ENCODE assay signal across 19 cellular contexts in genomic region chr6:13113376-13113775, GRCh38.
DNase-seq lines count a peak whose midpoint lies in the region; ATAC-seq and TF ChIP-seq lines count a peak whose summit lies in the region.
"Had no signal": no experiment of that assay in that cellular context is flagged by ENCODE, and none has a peak within 500 bp of the region (broad histone marks: within the 10 kb centered on the region; RNA-seq: fewer than 3 reads in every experiment).

No MANE protein-coding gene starts in this region.

- H3K27me3 ChIP-seq in GM23338 (ENCODE audit: insufficient read depth) (no peaks in the 10 kb centered on the region), PC-9 (ENCODE audit: insufficient read depth, low read depth) (peaks cover 29% of the 10 kb centered on the region; the same call in 1 of the 2 replicates)
- H3K27me3 ChIP-seq: BE2C had no signal

- no peak overlapping the region for H3K4me3 Mint-ChIP-seq in GM23338
- no peak overlapping the region for H3K4me3 Mint-ChIP-seq in nephron
- H3K4me3 Mint-ChIP-seq in type B pancreatic cell = peak overlapping the region; percentile 54
- H3K4me3 Mint-ChIP-seq: CD4-positive, CD25-positive, alpha-beta regulatory T cell; CD8-positive, alpha-beta memory T cell had no signal

- H3F3A ChIP-seq in GM23338 (replicated peaks; ENCODE audit: low read depth) (no peaks in the 10 kb centered on the region), PC-9 (ENCODE audit: insufficient read depth, low read depth) (no peaks in the 10 kb centered on the region)

- no TSS peak for BruUV-seq in PC-9 (replicated peaks; lab: Mats Ljungman, UMichigan)

- no peaks in the 10 kb centered on the region for H3K27me3 Mint-ChIP-seq in GM23338 (ENCODE audit: insufficient read depth, low read depth, poor library complexity)
- no peaks in the 10 kb centered on the region for H3K27me3 Mint-ChIP-seq in nephron (ENCODE audit: low read depth)
- no peaks in the 10 kb centered on the region for H3K27me3 Mint-ChIP-seq in type B pancreatic cell

- peaks cover 16% of the 10 kb centered on the region for H3K4me1 ChIP-seq in GM23338 (ENCODE audit: insufficient read depth)
- H3K4me1 ChIP-seq in PC-9 (replicated peaks; ENCODE audit: insufficient read depth) = no peaks in the 10 kb centered on the region
- H3K4me1 ChIP-seq: BE2C had no signal

- H3K79me2 ChIP-seq in GM23338 (replicated peaks; ENCODE audit: insufficient read depth) = no peaks in the 10 kb centered on the region
- no peaks in the 10 kb centered on the region for H3K79me2 ChIP-seq in PC-9 (ENCODE audit: low read depth)

- peak overlapping the region; percentile 17; the same call in 1 of the 2 replicates for H3K4me2 ChIP-seq in GM23338
- no peak overlapping the region for H3K4me2 ChIP-seq in PC-9

- ATAC-seq in GM23338 = no peak
- no peak for ATAC-seq in GM19467 (IDR thresholded peaks at IDR 0.05; ENCODE audit: unreplicated experiment)

- H3K27ac Mint-ChIP-seq in GM23338 (no peak overlapping the region), nephron (peak overlapping the region; percentile 73 to 93 (median 91)), type B pancreatic cell (peak overlapping the region; percentile 88)
- H3K27ac Mint-ChIP-seq: CD4-positive, CD25-positive, alpha-beta regulatory T cell; CD8-positive, alpha-beta memory T cell had no signal

- intact Hi-C loops in PC-9 (cut with micrococcal nuclease; ENCODE audit: unreplicated experiment) = no loop called here

- DNase-seq in GM23338 (ENCODE audit: low spot score) = no peak
- peak; percentile 11 for DNase-seq in SK-N-DZ (ENCODE audit: low spot score)
- DNase-seq in type B pancreatic cell (ENCODE audit: extremely low spot score, unreplicated experiment) = no peak
- no peak for DNase-seq in T1000 (lab: John Stamatoyannopoulos, UW)
- DNase-seq in PC-9 = no peak
- DNase-seq: ACHN; BE2C; C1 segment of cervical spinal cord; CD4-positive, CD25-positive, alpha-beta regulatory T cell; CD8-positive, alpha-beta memory T cell; COR-L47; DMS 273 treated with DMSO at 0.1 percent for 48 hours; DMS53; DND-41; GM23248; HCEC 1CT had no signal

- H3K9me3 Mint-ChIP-seq in GM23338 (peaks cover 15% of the 10 kb centered on the region; the same call in 2 of the 3 replicates), nephron (peaks cover 21% of the 10 kb centered on the region), type B pancreatic cell (peaks cover 10% of the 10 kb centered on the region)

- TF ChIP-seq CTCF in GM23338 (conservative IDR thresholded peaks at IDR 0.05; ENCODE audit: low read depth in 2 of 2) (no peak), nephron (IDR thresholded peaks at IDR 0.05; ENCODE audit: unreplicated experiment in 3 of 3) (no peak), type B pancreatic cell (conservative IDR thresholded peaks at IDR 0.05) (no peak), PC-9 (conservative IDR thresholded peaks at IDR 0.05) (no peak)

- H4K20me1 ChIP-seq in GM23338 (replicated peaks; ENCODE audit: insufficient read depth) = no peaks in the 10 kb centered on the region
- H4K20me1 ChIP-seq in PC-9 (ENCODE audit: insufficient read depth) = no peaks in the 10 kb centered on the region

- H3K4me3 ChIP-seq in GM23338 (no peak overlapping the region), PC-9 (no peak overlapping the region)
- H3K4me3 ChIP-seq: GM23248 had no signal

- H3K9me2 ChIP-seq in GM23338 (ENCODE audit: insufficient read depth) (no peaks in the 10 kb centered on the region), PC-9 (ENCODE audit: insufficient read depth) (no peaks in the 10 kb centered on the region)

- H3K36me3 Mint-ChIP-seq in GM23338 (ENCODE audit: low read depth) = peaks cover 8% of the 10 kb centered on the region; the same call in 2 of the 3 replicates
- H3K36me3 Mint-ChIP-seq in nephron (ENCODE audit: low read depth) = peaks cover 22% of the 10 kb centered on the region
- H3K36me3 Mint-ChIP-seq in type B pancreatic cell = no peaks in the 10 kb centered on the region
- H3K36me3 Mint-ChIP-seq: CD4-positive, CD25-positive, alpha-beta regulatory T cell had no signal

- H3K4me1 Mint-ChIP-seq in GM23338 = peaks cover 24% of the 10 kb centered on the region
- H3K4me1 Mint-ChIP-seq in nephron = peaks cover 35% of the 10 kb centered on the region
- peaks cover 19% of the 10 kb centered on the region for H3K4me1 Mint-ChIP-seq in type B pancreatic cell (ENCODE audit: unreplicated experiment)
- H3K4me1 Mint-ChIP-seq: CD4-positive, CD25-positive, alpha-beta regulatory T cell; CD8-positive, alpha-beta memory T cell had no signal

- H2AFZ ChIP-seq in GM23338 (no peak overlapping the region), PC-9 (no peak overlapping the region)
- H2AFZ ChIP-seq: GM23248 had no signal

- CTCF ChIA-PET in PC-9 (lab: Charles Lee) = no interaction called here

- no peaks in the 10 kb centered on the region for H3K9me3 ChIP-seq in PC-9 (ENCODE audit: insufficient read depth, low read depth)
- H3K9me3 ChIP-seq: BE2C had no signal

- H3K27ac ChIP-seq in GM23338 (ENCODE audit: low read depth) = no peak overlapping the region
- no peak overlapping the region for H3K27ac ChIP-seq in PC-9
- H3K27ac ChIP-seq: GM23248, HL-60 had no signal

- no peaks in the 10 kb centered on the region for H3K36me3 ChIP-seq in GM23338 (ENCODE audit: insufficient read depth)
- no peaks in the 10 kb centered on the region for H3K36me3 ChIP-seq in PC-9 (ENCODE audit: low read depth)
- H3K36me3 ChIP-seq: BE2C had no signal

- POLR2A ChIA-PET in PC-9 (lab: Charles Lee; ENCODE audit: unreplicated experiment) = no interaction called here

TF ChIP-seq in GM23338, 12 proteins besides CTCF, POLR2A, EP300 and RAD21 (continues in another document):
- no peak for TF ChIP-seq STAT1 (IDR thresholded peaks at IDR 0.05; ENCODE audit: unreplicated experiment)
- TF ChIP-seq ZNF462 (CRISPR knock-in tag; IDR thresholded peaks at IDR 0.05) = no peak
- no peak for TF ChIP-seq JUNB (IDR thresholded peaks at IDR 0.05; ENCODE audit: unreplicated experiment)
- TF ChIP-seq CREB1 (CRISPR knock-in tag; IDR thresholded peaks at IDR 0.05; ENCODE audit: low read depth) = no peak
